16 cellular contexts compared by ENCODE assay signal in the genomic region with DNA sequence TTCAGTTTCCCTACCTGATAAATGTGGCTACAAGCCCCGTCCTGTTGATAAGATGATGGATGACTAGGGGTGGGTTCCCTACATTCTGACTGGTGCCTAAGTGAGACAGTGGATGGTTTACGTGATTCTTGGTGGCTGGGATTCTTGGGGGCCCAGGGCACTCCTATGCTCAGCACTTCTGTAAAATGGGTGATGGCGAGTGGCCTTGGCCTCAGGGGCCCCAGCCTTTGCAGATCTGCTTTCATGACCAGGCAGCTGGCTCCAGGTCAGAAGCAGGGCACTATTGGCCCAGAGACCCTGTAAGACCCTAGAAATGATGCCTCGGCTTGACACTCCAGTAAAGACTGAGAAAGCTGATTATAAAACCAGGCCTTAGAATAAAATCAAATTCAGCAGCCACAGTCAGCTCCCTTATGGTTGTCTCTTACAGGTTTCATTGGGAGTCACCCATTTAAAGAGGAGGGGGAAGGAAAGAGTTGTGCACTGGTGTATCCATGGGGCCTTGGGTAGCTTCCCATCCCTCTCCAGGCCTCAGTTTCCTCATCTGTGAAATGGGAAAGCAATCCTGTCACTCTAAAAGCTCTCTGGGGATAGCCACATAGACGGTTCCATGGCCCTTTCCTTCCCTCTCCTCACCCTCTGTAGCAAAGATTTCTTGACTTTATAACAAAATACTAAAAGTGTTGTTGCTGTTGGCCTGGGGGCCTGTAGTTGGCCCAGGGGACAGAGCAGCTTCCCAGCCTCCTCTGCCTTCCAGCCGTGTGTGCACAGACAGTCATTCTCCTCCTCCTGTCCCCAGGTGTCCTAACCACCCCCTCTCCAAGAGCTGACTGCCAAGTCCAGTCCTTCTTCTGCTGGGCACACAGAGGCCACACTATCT. TPM values are rescaled to one million over a fixed set of nuclear protein-coding genes. Genes with fewer than 3 reads are reported as not detected.
DNase-seq lines count a peak whose midpoint lies in the region; ATAC-seq and TF ChIP-seq lines count a peak whose summit lies in the region.
"Had no signal": no experiment of that assay in that cellular context is flagged by ENCODE, and none has a peak within 500 bp of the region (broad histone marks: within the 10 kb centered on the region; RNA-seq: fewer than 3 reads in every experiment).

No MANE protein-coding gene starts in this region.

- H3K9me3 Mint-ChIP-seq in activated T-cell treated with anti-CD3 and anti-CD28 coated beads, Interleukin-2, amount 50 U/mL, for 72 hours, result no peaks in the 10 kb centered on the region
- H3K9me3 Mint-ChIP-seq in effector memory CD8-positive, alpha-beta T cell, result no peaks in the 10 kb centered on the region
- H3K9me3 Mint-ChIP-seq in stimulated activated naive CD8-positive, alpha-beta T cell treated with anti-CD3 and anti-CD28 coated beads, Interleukin-15, amount 100 ng/mL, for 72 hours, result no peaks in the 10 kb centered on the region

- H3K36me3 Mint-ChIP-seq in activated T-cell treated with anti-CD3 and anti-CD28 coated beads, Interleukin-2, amount 50 U/mL, for 72 hours (ENCODE audit: insufficient read depth in 2 of 2), result peaks cover 10 to 26% of the 10 kb centered on the region in 2 donors
- H3K36me3 Mint-ChIP-seq in effector memory CD8-positive, alpha-beta T cell (ENCODE audit: insufficient read depth), result peaks cover 40% of the 10 kb centered on the region

- H3K4me2 ChIP-seq in OCI-LY7 (ENCODE audit: low read length), result peak overlapping the region; percentile 69; the same call in 1 of the 2 replicates

- H3K4me3 Mint-ChIP-seq in activated T-cell treated with anti-CD3 and anti-CD28 coated beads, Interleukin-2, amount 50 U/mL, for 72 hours, result peak overlapping the region; percentile 84 to 95
- peak overlapping the region; percentile 88 to 92 for H3K4me3 Mint-ChIP-seq in effector memory CD8-positive, alpha-beta T cell
- peak overlapping the region; percentile 89 to 90 for H3K4me3 Mint-ChIP-seq in stimulated activated naive CD8-positive, alpha-beta T cell treated with anti-CD3 and anti-CD28 coated beads, Interleukin-15, amount 100 ng/mL, for 72 hours

- H3K4me3 ChIP-seq in OCI-LY7 (ENCODE audit: low read depth, low read length, poor library complexity, severe bottlenecking), result no peak overlapping the region

- H4K20me1 ChIP-seq in OCI-LY7 (ENCODE audit: insufficient read depth, low read length), result no peaks in the 10 kb centered on the region

- no peaks in the 10 kb centered on the region for H3K9me2 ChIP-seq in OCI-LY7 (ENCODE audit: insufficient read depth, low read length)

- no peak for DNase-seq in activated T-cell treated with anti-CD3 and anti-CD28 coated beads, Interleukin-2, amount 50 U/mL, for 72 hours
- no peak for DNase-seq in activated T-cell treated with anti-CD3 and anti-CD28 coated beads, Interleukin-2, amount 50 U/mL, for 48 hours
- DNase-seq in OCI-LY7 (ENCODE audit: low spot score) (no peak), iPS-NIHi11 (ENCODE audit: low spot score) (no peak)
- DNase-seq in effector memory CD8-positive, alpha-beta T cell, result no peak
- no peak for DNase-seq in stimulated activated naive CD8-positive, alpha-beta T cell treated with anti-CD3 and anti-CD28 coated beads, Interleukin-15, amount 100 ng/mL, for 72 hours
- DNase-seq: EL; KG1; kidney glomerular epithelial cell; NCI-H2029 treated with DMSO at 0.1 percent for 48 hours; NK-92 treated with Interleukin-12 subunit alpha and Interleukin-12 subunit beta, amount 100 ng/mL, for 24 hours; stimulated activated CD8-positive, alpha-beta memory T cell treated with anti-CD3 and anti-CD28 coated beads, Interleukin-4, amount 100 ng/mL, for 48 hours had no signal

- H3K79me2 ChIP-seq in OCI-LY7 (ENCODE audit: insufficient read depth, low read depth, low read length), result no peaks in the 10 kb centered on the region

- peak overlapping the region; percentile 94 for H3K27ac Mint-ChIP-seq in activated T-cell treated with anti-CD3 and anti-CD28 coated beads, Interleukin-2, amount 50 U/mL, for 72 hours
- H3K27ac Mint-ChIP-seq in effector memory CD8-positive, alpha-beta T cell, result peak overlapping the region; percentile 95 to 97
- H3K27ac Mint-ChIP-seq in stimulated activated naive CD8-positive, alpha-beta T cell treated with anti-CD3 and anti-CD28 coated beads, Interleukin-15, amount 100 ng/mL, for 72 hours, result peak overlapping the region; percentile 72 to 97

- no peaks in the 10 kb centered on the region for H3K36me3 ChIP-seq in OCI-LY7 (ENCODE audit: insufficient read depth, low read length)

- POLR2A ChIA-PET in OCI-LY7 (lab: Charles Lee), result no interaction called here

- no peak overlapping the region for H2AFZ ChIP-seq in OCI-LY7 (ENCODE audit: low read length)

- H3K27ac ChIP-seq in OCI-LY7 (ENCODE audit: low read depth, low read length, poor library complexity, severe bottlenecking), result no peak overlapping the region

- no TSS peak for BruUV-seq in OCI-LY7 (replicated peaks; lab: Mats Ljungman, UMichigan)

- peaks cover 85% of the 10 kb centered on the region for H3K4me1 Mint-ChIP-seq in activated T-cell treated with anti-CD3 and anti-CD28 coated beads, Interleukin-2, amount 50 U/mL, for 72 hours (ENCODE audit: low read depth)
- peaks cover 67 to 77% of the 10 kb centered on the region in 2 donors for H3K4me1 Mint-ChIP-seq in effector memory CD8-positive, alpha-beta T cell (ENCODE audit: low read depth in 2 of 2)
- H3K4me1 Mint-ChIP-seq in stimulated activated naive CD8-positive, alpha-beta T cell treated with anti-CD3 and anti-CD28 coated beads, Interleukin-15, amount 100 ng/mL, for 72 hours, result peaks cover 81% of the 10 kb centered on the region

- peaks cover 19% of the 10 kb centered on the region for H3K4me1 ChIP-seq in OCI-LY7 (ENCODE audit: insufficient read depth, low read length, poor library complexity, severe bottlenecking)

- H3K27me3 Mint-ChIP-seq in activated T-cell treated with anti-CD3 and anti-CD28 coated beads, Interleukin-2, amount 50 U/mL, for 72 hours (ENCODE audit: low read depth), result no peaks in the 10 kb centered on the region
- no peaks in the 10 kb centered on the region for H3K27me3 Mint-ChIP-seq in effector memory CD8-positive, alpha-beta T cell
- H3K27me3 Mint-ChIP-seq in stimulated activated naive CD8-positive, alpha-beta T cell treated with anti-CD3 and anti-CD28 coated beads, Interleukin-15, amount 100 ng/mL, for 72 hours, result no peaks in the 10 kb centered on the region

- intact Hi-C loops in OCI-LY7 (cut with micrococcal nuclease; ENCODE audit: unreplicated experiment), result no loop called here

- no peak for TF ChIP-seq CTCF in OCI-LY7 (conservative IDR thresholded peaks at IDR 0.05; ENCODE audit: low read length)

- H3K9me3 ChIP-seq in OCI-LY7 (ENCODE audit: low read length), result no peaks in the 10 kb centered on the region

- CTCF ChIA-PET in OCI-LY7 (lab: Charles Lee; ENCODE audit: unreplicated experiment), result no interaction called here

- no peak for ATAC-seq in activated T-cell treated with anti-CD3 and anti-CD28 coated beads, Interleukin-2, amount 50 U/mL, for 72 hours (replicated peaks in 1 of 2)
- ATAC-seq in effector memory CD8-positive, alpha-beta T cell (replicated peaks), result no peak
- ATAC-seq in stimulated activated naive CD8-positive, alpha-beta T cell treated with anti-CD3 and anti-CD28 coated beads, Interleukin-15, amount 100 ng/mL, for 72 hours, result no peak
- ATAC-seq in HG03439 (IDR thresholded peaks at IDR 0.05; ENCODE audit: unreplicated experiment) (no peak), HG02798 (IDR thresholded peaks at IDR 0.05; ENCODE audit: poor library complexity, unreplicated experiment) (no peak)
- ATAC-seq: SK-N-SH treated with all-trans-retinoic acid at 6 μM for 48 hours had no signal

RNA-seq across cellular contexts. Expression of gene SNX20, which starts 1.2 kb away (rescaled TPM):
- 10 to 100 TPM; 45.2 to 49.9 TPM for total RNA-seq in activated T-cell treated with anti-CD3 and anti-CD28 coated beads, Interleukin-2, amount 50 U/mL, for 72 hours
- 2.3 and 5.8 TPM in 2 replicates for total RNA-seq in OCI-LY7 (2014; rRNA removed; shearing (Covaris generic))
- total RNA-seq in OCI-LY7 (2022), result 1.3 and 1.5 TPM in 2 replicates
- total RNA-seq: glomerular endothelial cell had no signal

RNA-seq across cellular contexts. Expression of gene NOD2, which starts 13.5 kb away (rescaled TPM):
- total RNA-seq in activated T-cell treated with anti-CD3 and anti-CD28 coated beads, Interleukin-2, amount 50 U/mL, for 72 hours, result 10 to 100 TPM; 11.3 to 13.0 TPM
- not detected in 2 replicates for total RNA-seq in OCI-LY7 (2014; rRNA removed; shearing (Covaris generic))
- not detected in 2 replicates for total RNA-seq in OCI-LY7 (2022)

Comparison
In these comparisons a context has a peak if more than half of its experiments do, and no peak if none do; other contexts are left out.
1. RNA of gene SNX20, which starts 1.2 kb away (total RNA-seq): 45.2 to 49.9 TPM in activated T-cell treated with anti-CD3 and anti-CD28 coated beads, Interleukin-2, amount 50 U/mL, for 72 hours; 1.3 to 5.8 TPM in OCI-LY7; every median in the first group is over 4 times any median in the second.
2. RNA of gene NOD2, which starts 13.5 kb away (total RNA-seq): 11.3 to 13.0 TPM in activated T-cell treated with anti-CD3 and anti-CD28 coated beads, Interleukin-2, amount 50 U/mL, for 72 hours; not detected in OCI-LY7; every median in the first group is over 10 times any median in the second.
3. Peak in every context shown above with its lines, with median percentiles within 50 percentile points of each other: H3K27ac Mint-ChIP-seq and H3K4me3 Mint-ChIP-seq.